9 cellular contexts compared by ENCODE assay signal in genomic region chr1:204213668-204214662, GRCh38. TPM values are rescaled to one million over a fixed set of nuclear protein-coding genes. Genes with fewer than 3 reads are reported as not detected.
A peak's percentile ranks its signal among the peaks of the same experiment; 100 is the strongest.
DNase-seq lines count a peak whose midpoint lies in the region; ATAC-seq and TF ChIP-seq lines count a peak whose summit lies in the region.
"Had no signal": no experiment of that assay in that cellular context is flagged by ENCODE, and none has a peak within 500 bp of the region (broad histone marks: within the 10 kb centered on the region; RNA-seq: fewer than 3 reads in every experiment).

TSS of gene GOLT1A (minus strand) at chr1:204213988. CDS start at chr1:204213906, 82 bp downstream.

- peak within 1 kb of the TSS; percentile 35 for H3K4me3 ChIP-seq in suprapubic skin

- TF ChIP-seq EP300 in suprapubic skin (IDR thresholded peaks at IDR 0.05), result no peak

- H3K36me3 Mint-ChIP-seq in activated T-cell treated with anti-CD3 and anti-CD28 coated beads, Interleukin-2, amount 50 U/mL, for 72 hours (ENCODE audit: insufficient read depth in 2 of 2), result no peaks in the 10 kb centered on the region
- no peaks in the 10 kb centered on the region for H3K36me3 Mint-ChIP-seq in naive B cell

- peak; percentile 20 to 72 for TF ChIP-seq CTCF in suprapubic skin (IDR thresholded peaks at IDR 0.05)

- TF ChIP-seq POLR2A in suprapubic skin (IDR thresholded peaks at IDR 0.05), result no peak

- DNase-seq in ELR (ENCODE audit: low read depth), result peak; percentile 86
- peak; percentile 81 to 91 for DNase-seq in NCI-H526 (lab: John Stamatoyannopoulos, UW)
- peak; percentile 59 to 60 for DNase-seq in activated T-cell treated with anti-CD3 and anti-CD28 coated beads, Interleukin-2, amount 50 U/mL, for 72 hours
- peak; percentile 91 for DNase-seq in fibroblast of peridontal ligament (ENCODE audit: extremely low read depth)
- peak; percentile 41 for DNase-seq in naive B cell
- peak in 1 of 2 donors; percentile 74 for DNase-seq in suprapubic skin (ENCODE audit: low spot score in 2 of 2)

- peaks cover 6% of the 10 kb centered on the region for H3K4me1 Mint-ChIP-seq in activated T-cell treated with anti-CD3 and anti-CD28 coated beads, Interleukin-2, amount 50 U/mL, for 72 hours (ENCODE audit: low read depth)
- peaks cover 7 to 11% (median 8%) of the 10 kb centered on the region in 3 donors for H3K4me1 Mint-ChIP-seq in naive B cell

- H3K4me3 Mint-ChIP-seq in activated T-cell treated with anti-CD3 and anti-CD28 coated beads, Interleukin-2, amount 50 U/mL, for 72 hours, result peak within 1 kb of the TSS; percentile 73 to 75
- peak within 1 kb of the TSS in 7 of 8 donors; percentile 49 to 87 (median 72) for H3K4me3 Mint-ChIP-seq in naive B cell

- H3K9me3 ChIP-seq in suprapubic skin, result no peaks in the 10 kb centered on the region

- no peaks in the 10 kb centered on the region for H3K27me3 Mint-ChIP-seq in activated T-cell treated with anti-CD3 and anti-CD28 coated beads, Interleukin-2, amount 50 U/mL, for 72 hours (ENCODE audit: low read depth)
- H3K27me3 Mint-ChIP-seq in naive B cell, result peaks cover 0 to 13% (median 8%) of the 10 kb centered on the region in 3 donors

- H3K27ac ChIP-seq in suprapubic skin, result no peak within 1 kb of the TSS

- no peaks in the 10 kb centered on the region for H3K9me3 Mint-ChIP-seq in activated T-cell treated with anti-CD3 and anti-CD28 coated beads, Interleukin-2, amount 50 U/mL, for 72 hours
- peaks cover 0 to 2% (median 0%) of the 10 kb centered on the region in 7 donors for H3K9me3 Mint-ChIP-seq in naive B cell

- H3K36me3 ChIP-seq in suprapubic skin, result no peaks in the 10 kb centered on the region

- peaks cover 10% of the 10 kb centered on the region for H3K4me1 ChIP-seq in suprapubic skin

- H3K27ac Mint-ChIP-seq in activated T-cell treated with anti-CD3 and anti-CD28 coated beads, Interleukin-2, amount 50 U/mL, for 72 hours, result no peak within 1 kb of the TSS
- H3K27ac Mint-ChIP-seq in naive B cell, result peak within 1 kb of the TSS in 2 of 6 donors; percentile 16 to 72

- no peaks in the 10 kb centered on the region for H3K27me3 ChIP-seq in suprapubic skin

- ATAC-seq in HG02938 (IDR thresholded peaks at IDR 0.05; ENCODE audit: unreplicated experiment) (peak; percentile 49), naive B cell (ENCODE audit: low read depth in 2 of 2) (peak; percentile 81 to 82), HG02885 (IDR thresholded peaks at IDR 0.05; ENCODE audit: poor library complexity, unreplicated experiment) (no peak)
- peak; percentile 80 to 83 for ATAC-seq in activated T-cell treated with anti-CD3 and anti-CD28 coated beads, Interleukin-2, amount 50 U/mL, for 72 hours (replicated peaks in 1 of 2)

- 13% methylated on average over 27 of the region's 41 CpGs for WGBS in suprapubic skin

RNA-seq across cellular contexts. Expression of gene GOLT1A, which starts in this region (rescaled TPM):
- under 1 TPM; 0.58 to 0.76 TPM for total RNA-seq in activated T-cell treated with anti-CD3 and anti-CD28 coated beads, Interleukin-2, amount 50 U/mL, for 72 hours
- not detected for polyA plus RNA-seq in naive B cell (ENCODE audit: low read depth in 6 of 6)
- not detected for total RNA-seq in suprapubic skin
- total RNA-seq: activated CD8-positive, alpha-beta memory T cell treated with anti-CD3 and anti-CD28 coated beads for 36 hours had no signal

Comparison
In these comparisons a context has a peak if more than half of its experiments do, and no peak if none do; other contexts are left out.
1. Peak in DNase-seq and ATAC-seq in activated T-cell treated with anti-CD3 and anti-CD28 coated beads, Interleukin-2, amount 50 U/mL, for 72 hours; RNA of the gene not detected or under 1 TPM.
2. Peak in DNase-seq and ATAC-seq in naive B cell; RNA of the gene not detected or under 1 TPM.